ENCODE assay signal across 25 cellular contexts in genomic region chr15:45163508-45163856, GRCh38. TPM values are rescaled to one million over a fixed set of nuclear protein-coding genes. Genes with fewer than 3 reads are reported as not detected.
DNase-seq lines count a peak whose midpoint lies in the region; ATAC-seq, FAIRE-seq and TF ChIP-seq lines count a peak whose summit lies in the region.
"Had no signal": no experiment of that assay in that cellular context is flagged by ENCODE, and none has a peak within 500 bp of the region (broad histone marks: within the 10 kb centered on the region; RNA-seq: fewer than 3 reads in every experiment).

No MANE protein-coding gene starts in this region.

- H3K27ac ChIP-seq in CD4-positive, alpha-beta T cell (ENCODE audit: low read depth, low read length), result no peak overlapping the region
- H3K27ac ChIP-seq in GM12878 (ENCODE audit: control insufficient read depth, insufficient read depth) (no peak overlapping the region), foreskin keratinocyte (peak overlapping the region; percentile 82), trophoblast cell (ENCODE audit: low read depth, low read length) (no peak overlapping the region)
- no peak overlapping the region for H3K27ac ChIP-seq in effector memory CD4-positive, alpha-beta T cell (ENCODE audit: insufficient read depth, low read length, poor library complexity, severe bottlenecking)
- H3K27ac ChIP-seq: parathyroid adenoma, VCaP had no signal

- H2BK5ac ChIP-seq in trophoblast cell (ENCODE audit: low read depth, low read length, poor library complexity), result no peak overlapping the region

- TF ChIP-seq RAD21 in GM12878 (IDR thresholded peaks at IDR 0.05; ENCODE audit: insufficient read depth, low read depth, low read length), result no peak

- H4K8ac ChIP-seq in trophoblast cell (ENCODE audit: low read depth, low read length), result no peak overlapping the region

- ATAC-seq in CD4-positive, alpha-beta T cell (ENCODE audit: poor library complexity), result no peak
- ATAC-seq in GM12878 (no peak), foreskin keratinocyte (no peak), GM19397 (IDR thresholded peaks at IDR 0.05; ENCODE audit: unreplicated experiment) (no peak)

- TF ChIP-seq POLR2A in GM12878 (IDR thresholded peaks at IDR 0.05; ENCODE audit: low read depth, low read length), result no peak

- no peaks in the 10 kb centered on the region for H4K20me1 ChIP-seq in GM12878 (ENCODE audit: control insufficient read depth, insufficient read depth)

- H3K27ac Mint-ChIP-seq in CD4-positive, alpha-beta T cell, result no peak overlapping the region
- H3K27ac Mint-ChIP-seq: activated T-cell treated with anti-CD3 and anti-CD28 coated beads, Interleukin-2, amount 50 U/mL, for 24 hours; CD8-positive, alpha-beta T cell had no signal

- peaks cover 15% of the 10 kb centered on the region for H3K4me1 Mint-ChIP-seq in CD4-positive, alpha-beta T cell (ENCODE audit: low read depth)

- BruUV-seq in GM12878 (replicated peaks; lab: Mats Ljungman, UMichigan), result no TSS peak

- intact Hi-C loops in CD4-positive, alpha-beta T cell (cut with DNase I, micrococcal nuclease), result loop anchor here (1.0 to 10.0 kb wide), 4 partner anchors 235 to 451 kb away; partner anchors contain the start of gene BLOC1S6 (in 1 of the 2)
- intact Hi-C loops in GM12878 (cut with micrococcal nuclease; ENCODE audit: unreplicated experiment), result loop anchor here (2.0 kb wide), 1 partner anchor 293 kb away; no protein-coding TSS in a partner anchor

- H3K4me3 Mint-ChIP-seq in CD4-positive, alpha-beta T cell, result peak overlapping the region; percentile 30
- H3K4me3 Mint-ChIP-seq: activated T-cell treated with anti-CD3 and anti-CD28 coated beads, Interleukin-2, amount 50 U/mL, for 24 hours; CD8-positive, alpha-beta T cell; natural killer cell treated with Interleukin-12 subunit alpha and Interleukin-12 subunit beta and Interleukin-15 and Interleukin-18, amount 100 ng/mL, for 72 hours had no signal

- peaks cover 10% of the 10 kb centered on the region for H3K79me1 ChIP-seq in trophoblast cell (ENCODE audit: low read length)

- H3K9ac ChIP-seq in GM12878 (ENCODE audit: control insufficient read depth, insufficient read depth, low read length) (no peak overlapping the region), trophoblast cell (ENCODE audit: low read length) (no peak overlapping the region)
- H3K9ac ChIP-seq: parathyroid adenoma had no signal

- H3K4me1 ChIP-seq in GM12878 (ENCODE audit: control insufficient read depth, insufficient read depth, low read length) (peaks cover 7% of the 10 kb centered on the region), foreskin keratinocyte (peaks cover 6% of the 10 kb centered on the region), trophoblast cell (ENCODE audit: control insufficient read depth in 1 of 2, insufficient read depth in 2 of 2, low read length in 2 of 2) (peaks cover 5 to 9% of the 10 kb centered on the region in 2 experiments)
- H3K4me1 ChIP-seq in effector memory CD4-positive, alpha-beta T cell (ENCODE audit: control insufficient read depth, insufficient read depth, low read length, poor library complexity, severe bottlenecking), result peaks cover 16% of the 10 kb centered on the region
- H3K4me1 ChIP-seq: parathyroid adenoma had no signal

- no peak overlapping the region for H2BK120ac ChIP-seq in trophoblast cell (ENCODE audit: insufficient read depth, low read length, poor library complexity)

- no peak overlapping the region for H2BK12ac ChIP-seq in trophoblast cell (ENCODE audit: low read length)

- H4K91ac ChIP-seq in trophoblast cell (ENCODE audit: low read depth, low read length), result no peak overlapping the region

- H3K9me3 Mint-ChIP-seq in CD4-positive, alpha-beta T cell, result no peaks in the 10 kb centered on the region
- H3K9me3 Mint-ChIP-seq: activated T-cell treated with anti-CD3 and anti-CD28 coated beads, Interleukin-2, amount 50 U/mL, for 24 hours; CD8-positive, alpha-beta T cell; IgD-negative memory B cell; natural killer cell treated with Interleukin-12 subunit alpha and Interleukin-12 subunit beta and Interleukin-15 and Interleukin-18, amount 100 ng/mL, for 72 hours had no signal

- no peak for DNase-seq in CD4-positive, alpha-beta T cell
- DNase-seq in GM12878 (ENCODE audit: low read depth, low spot score) (no peak), foreskin keratinocyte (no peak), trophoblast cell (peak in 1 of 2 donors; percentile 21), SIG-M5 treated with dmso at 0.1 percent for 504 hours (lab: John Stamatoyannopoulos, UW; ENCODE audit: unreplicated experiment) (no peak), activated gamma-delta T cell (lab: John Stamatoyannopoulos, UW) (no peak)
- DNase-seq in effector memory CD4-positive, alpha-beta T cell, result no peak

- H3K4me2 ChIP-seq in GM12878 (ENCODE audit: control insufficient read depth, insufficient read depth) (no peak overlapping the region), trophoblast cell (ENCODE audit: low read length) (no peak overlapping the region)

- CTCF ChIA-PET in CD4-positive, alpha-beta T cell (lab: Charles Lee), result interaction anchor here (0.6 to 3.0 kb wide), 11 partner anchors 20 to 1167 kb away, joined by 3 to 15 read pairs (median 3); a partner anchor contains a TSS
- CTCF ChIA-PET in GM12878 (lab: Yijun Ruan, JAX), result interaction anchor here (0.6 to 16.3 kb wide), 58 partner anchors 9 to 450 kb away, joined by 3 to 253 read pairs (median 5); partner anchors contain the start of gene SHF

- H3K4ac ChIP-seq in trophoblast cell (ENCODE audit: low read depth, low read length), result no peak overlapping the region

- 85% methylated on average over 8 of the region's 9 CpGs for WGBS in GM12878 (ENCODE audit: insufficient coverage, insufficient replicate concordance, low lambda C conversion rate, missing lambda C conversion rate)
- no CpG with 5 or more reads among the region's 9 CpGs for WGBS in trophoblast cell (ENCODE audit: extremely low coverage, insufficient coverage, insufficient read length)

- H3K23ac ChIP-seq in trophoblast cell (ENCODE audit: low read length), result no peak overlapping the region

- no peaks in the 10 kb centered on the region for H3K36me3 Mint-ChIP-seq in CD4-positive, alpha-beta T cell (ENCODE audit: low read depth)
- H3K36me3 Mint-ChIP-seq: CD8-positive, alpha-beta T cell; natural killer cell treated with Interleukin-12 subunit alpha and Interleukin-12 subunit beta and Interleukin-15 and Interleukin-18, amount 100 ng/mL, for 72 hours had no signal

- RAD21 ChIA-PET in GM12878 (lab: Charles Lee; ENCODE audit: unreplicated experiment), result interaction anchor here (0.8 to 6.6 kb wide), 19 partner anchors 14 to 448 kb away, joined by 3 to 104 read pairs (median 5); a partner anchor contains a TSS

- peaks cover 4% of the 10 kb centered on the region for H3K79me2 ChIP-seq in GM12878 (ENCODE audit: control insufficient read depth, insufficient read depth, low read length)
- H3K79me2 ChIP-seq in trophoblast cell (ENCODE audit: control insufficient read depth, insufficient read depth, low read length, poor library complexity), result peaks cover 5% of the 10 kb centered on the region
- H3K79me2 ChIP-seq: parathyroid adenoma had no signal

- H3K9me3 ChIP-seq in CD4-positive, alpha-beta T cell (ENCODE audit: control insufficient read depth, low read length), result no peaks in the 10 kb centered on the region
- no peaks in the 10 kb centered on the region for H3K9me3 ChIP-seq in GM12878 (replicated peaks; ENCODE audit: control insufficient read depth, insufficient read depth, low read length)
- peaks cover 2% of the 10 kb centered on the region for H3K9me3 ChIP-seq in trophoblast cell (ENCODE audit: insufficient read depth, low read depth, low read length)
- no peaks in the 10 kb centered on the region for H3K9me3 ChIP-seq in effector memory CD4-positive, alpha-beta T cell (ENCODE audit: control insufficient read depth, low read length)
- H3K9me3 ChIP-seq: suprapubic skin had no signal

- no peak overlapping the region for H2AK5ac ChIP-seq in trophoblast cell (ENCODE audit: low read length)

- TF ChIP-seq CTCF in CD4-positive, alpha-beta T cell (IDR thresholded peaks at IDR 0.05), result no peak
- TF ChIP-seq CTCF in GM12878 (IDR thresholded peaks at IDR 0.05 in 2 of 3, conservative IDR thresholded peaks at IDR 0.05 in 1 of 3; ENCODE audit: control insufficient read depth in 2 of 3, extremely low read depth in 1 of 3, insufficient read depth in 1 of 3, low read depth in 3 of 3, low read length in 3 of 3) (no peak), foreskin keratinocyte (conservative IDR thresholded peaks at IDR 0.05) (no peak)

- H4K12ac ChIP-seq in trophoblast cell (ENCODE audit: low read depth, low read length), result no peak overlapping the region

- no peak for FAIRE-seq in GM12878 (lab: Jason Lieb, UNC)
- FAIRE-seq: colon, islet of Langerhans had no signal

- TF ChIP-seq EP300 in GM12878 (IDR thresholded peaks at IDR 0.05; ENCODE audit: borderline replicate concordance in 1 of 2, control insufficient read depth in 1 of 2, low read depth in 2 of 2, low read length in 2 of 2), result no peak

- no peak overlapping the region for H3K14ac ChIP-seq in trophoblast cell (ENCODE audit: low read length)

- no peak overlapping the region for H2AFZ ChIP-seq in GM12878 (ENCODE audit: control insufficient read depth, low read depth, low read length)
- no peak overlapping the region for H2AFZ ChIP-seq in trophoblast cell (ENCODE audit: insufficient read depth, low read length, poor library complexity)
- H2AFZ ChIP-seq: parathyroid adenoma had no signal

- no peaks in the 10 kb centered on the region for H3K36me3 ChIP-seq in GM12878 (ENCODE audit: control insufficient read depth in 2 of 2, insufficient read depth in 2 of 2, low read length in 1 of 2)
- H3K36me3 ChIP-seq in trophoblast cell (ENCODE audit: control insufficient read depth in 1 of 2, insufficient read depth in 2 of 2, low read length in 2 of 2), result peaks cover 0 to 2% of the 10 kb centered on the region in 2 experiments
- no peaks in the 10 kb centered on the region for H3K36me3 ChIP-seq in effector memory CD4-positive, alpha-beta T cell (ENCODE audit: control insufficient read depth, insufficient read depth, low read length)

- in situ Hi-C loops in GM12878 (cut with MboI), result loop anchor here (5.0 kb wide), 1 partner anchor 109 kb away; no protein-coding TSS in a partner anchor

- POLR2A ChIA-PET in CD4-positive, alpha-beta T cell (lab: Charles Lee), result interaction anchor here (1.5 to 4.9 kb wide), 5 partner anchors 29 to 239 kb away, joined by 4 to 36 read pairs (median 5); a partner anchor contains a TSS
- POLR2A ChIA-PET in GM12878 (lab: Charles Lee), result interaction anchor here (0.7 to 2.3 kb wide), 8 partner anchors 17 to 239 kb away, joined by 3 to 9 read pairs (median 4); partner anchors contain the start of gene SHF

- no peak overlapping the region for H3K18ac ChIP-seq in trophoblast cell (ENCODE audit: low read length)

- SMC1A ChIA-PET in GM12878 (lab: Charles Lee; ENCODE audit: uncharacterized antibody, unreplicated experiment), result interaction anchor here (0.7 to 9.7 kb wide), 21 partner anchors 13 to 294 kb away, joined by 3 to 159 read pairs (median 4); a partner anchor contains a TSS

- H3K4me3 ChIP-seq in GM12878 (no peak overlapping the region), trophoblast cell (ENCODE audit: low read depth, low read length) (peak overlapping the region; percentile 14)
- H3K4me3 ChIP-seq in effector memory CD4-positive, alpha-beta T cell (ENCODE audit: insufficient read depth, low read depth, low read length, poor library complexity, severe bottlenecking), result no peak overlapping the region
- H3K4me3 ChIP-seq: suprapubic skin had no signal

- H3K27me3 Mint-ChIP-seq in CD4-positive, alpha-beta T cell, result no peaks in the 10 kb centered on the region
- H3K27me3 Mint-ChIP-seq: activated T-cell treated with anti-CD3 and anti-CD28 coated beads, Interleukin-2, amount 50 U/mL, for 24 hours; IgD-negative memory B cell; natural killer cell treated with Interleukin-12 subunit alpha and Interleukin-12 subunit beta and Interleukin-15 and Interleukin-18, amount 100 ng/mL, for 72 hours had no signal

- H3K27me3 ChIP-seq in CD4-positive, alpha-beta T cell (ENCODE audit: control insufficient read depth, insufficient read depth, low read length), result no peaks in the 10 kb centered on the region
- no peaks in the 10 kb centered on the region for H3K27me3 ChIP-seq in GM12878 (replicated peaks in 1 of 2; ENCODE audit: control insufficient read depth in 2 of 2, insufficient read depth in 2 of 2, low read length in 1 of 2)
- H3K27me3 ChIP-seq in foreskin keratinocyte, result no peaks in the 10 kb centered on the region
- H3K27me3 ChIP-seq in trophoblast cell (ENCODE audit: insufficient read depth, low read length), result no peaks in the 10 kb centered on the region
- no peaks in the 10 kb centered on the region for H3K27me3 ChIP-seq in effector memory CD4-positive, alpha-beta T cell (replicated peaks; ENCODE audit: control insufficient read depth, insufficient read depth, low read length, poor library complexity, severe bottlenecking)
- H3K27me3 ChIP-seq: suprapubic skin had no signal

RNA-seq across cellular contexts. Expression of gene SHF, which starts 24.3 kb away (rescaled TPM):
- 1 to 10 TPM; 3.7 to 3.9 TPM for total RNA-seq in CD4-positive, alpha-beta T cell
- 23.9 and 24.1 TPM in 2 replicates for total RNA-seq in GM12878 (2013; cell fraction: nucleolus; rRNA removed)
- total RNA-seq in GM12878 (2014; rRNA removed) (1.6 TPM in 2 replicates), GM12878 (2014; rRNA removed; fragmentation: Illumina TruSeq; extraction: Trizol) (0.58 and 1.7 TPM in 2 replicates), GM12878 (2021) (1.4 and 2.4 TPM in 2 replicates), foreskin keratinocyte (0.35 and 0.44 TPM in 2 replicates)
- polyA plus RNA-seq in GM12878 (2011; ENCODE audit: low read depth), result 2.3 TPM
- polyA plus RNA-seq in GM12878 (2011; rRNA removed) (3.9 and 5.7 TPM in 2 replicates), GM12878 (2014; fragmentation: Illumina TruSeq; extraction: Trizol) (0.17 and 1.0 TPM in 2 replicates), GM12878 (2014; fragmentation: Nextera tagmentation; extraction: Ambion mirVana) (under 1 TPM in 1 of 2 experiments, not detected in 1; 0.04 TPM), GM12878 (2014; rRNA removed) (1.2 and 1.3 TPM in 2 replicates), GM12878 (2016; fragmentation: Nextera tagmentation; extraction: Ambion mirVana) (under 1 TPM; 0.08 to 0.75 TPM), foreskin keratinocyte (0.42 and 0.72 TPM in 2 replicates)
- polyA plus RNA-seq in GM12878 (2011; cell fraction: cytosol; rRNA removed), result 5.3 and 5.7 TPM in 2 replicates
- 7.9 and 12.0 TPM in 2 replicates for polyA plus RNA-seq in GM12878 (2011; cell fraction: nucleus; rRNA removed)
- polyA plus RNA-seq in GM12878 (2012), result 8.5 and 8.6 TPM in 2 replicates
- polyA minus RNA-seq in GM12878 (2011; rRNA and poly(A)+ RNA removed), result 3.4 and 10.1 TPM in 2 replicates
- polyA minus RNA-seq in GM12878 (2011; cell fraction: cytosol; rRNA and poly(A)+ RNA removed), result 0.73 and 4.3 TPM in 2 replicates
- 6.2 and 7.7 TPM in 2 replicates for polyA minus RNA-seq in GM12878 (2011; cell fraction: nucleus; rRNA and poly(A)+ RNA removed)
- polyA plus RNA-seq in trophoblast cell (2013), result 7.0 and 7.8 TPM in 2 replicates
- total RNA-seq: A172 had no signal

RNA-seq across cellular contexts. Expression of gene DUOX1, which starts 33.7 kb away (rescaled TPM):
- total RNA-seq in CD4-positive, alpha-beta T cell, result under 1 TPM; 0.17 to 0.25 TPM
- total RNA-seq in GM12878 (2013; cell fraction: nucleolus; rRNA removed), result 6.8 and 7.5 TPM in 2 replicates
- 0.11 TPM in 1 of 2 replicates, not detected in the other for total RNA-seq in GM12878 (2014; rRNA removed)
- total RNA-seq in GM12878 (2014; rRNA removed; fragmentation: Illumina TruSeq; extraction: Trizol), result not detected in 2 replicates
- 0.08 and 0.26 TPM in 2 replicates for total RNA-seq in GM12878 (2021)
- 0.30 TPM for polyA plus RNA-seq in GM12878 (2011; ENCODE audit: low read depth)
- polyA plus RNA-seq in GM12878 (2011; rRNA removed), result 0.30 and 0.56 TPM in 2 replicates
- 0.16 and 0.17 TPM in 2 replicates for polyA plus RNA-seq in GM12878 (2011; cell fraction: cytosol; rRNA removed)
- 1.2 and 1.3 TPM in 2 replicates for polyA plus RNA-seq in GM12878 (2011; cell fraction: nucleus; rRNA removed)
- 1.0 and 1.3 TPM in 2 replicates for polyA plus RNA-seq in GM12878 (2012)
- not detected in 2 replicates for polyA plus RNA-seq in GM12878 (2014; fragmentation: Illumina TruSeq; extraction: Trizol)
- under 1 TPM; 0.02 to 0.11 TPM for polyA plus RNA-seq in GM12878 (2014; fragmentation: Nextera tagmentation; extraction: Ambion mirVana)
- not detected in 2 replicates for polyA plus RNA-seq in GM12878 (2014; rRNA removed)
- polyA plus RNA-seq in GM12878 (2016; fragmentation: Nextera tagmentation; extraction: Ambion mirVana), result 1 to 10 TPM; 1.4 to 2.1 TPM
- 0.26 and 0.44 TPM in 2 replicates for polyA minus RNA-seq in GM12878 (2011; rRNA and poly(A)+ RNA removed)
- not detected in 2 replicates for polyA minus RNA-seq in GM12878 (2011; cell fraction: cytosol; rRNA and poly(A)+ RNA removed)
- 0.48 and 1.1 TPM in 2 replicates for polyA minus RNA-seq in GM12878 (2011; cell fraction: nucleus; rRNA and poly(A)+ RNA removed)
- 16.3 and 17.8 TPM in 2 replicates for total RNA-seq in foreskin keratinocyte
- polyA plus RNA-seq in foreskin keratinocyte, result 9.5 and 10.1 TPM in 2 replicates
- 1.1 and 1.4 TPM in 2 replicates for polyA plus RNA-seq in trophoblast cell (2013)
- total RNA-seq: A172; CD8-positive, alpha-beta T cell; glomerular endothelial cell; H4 had no signal

RNA-seq across cellular contexts. Expression of gene DUOXA1, which starts 33.8 kb away (rescaled TPM):
- total RNA-seq in CD4-positive, alpha-beta T cell, result 1 to 10 TPM in 1 of 2 experiments, under 1 TPM in 1; 0.44 to 1.0 TPM
- 0.13 and 0.54 TPM in 2 replicates for total RNA-seq in GM12878 (2013; cell fraction: nucleolus; rRNA removed)
- total RNA-seq in GM12878 (2014; rRNA removed) (not detected in 2 replicates), GM12878 (2014; rRNA removed; fragmentation: Illumina TruSeq; extraction: Trizol) (not detected in 2 replicates), GM12878 (2021) (0.08 TPM in 1 of 2 replicates, not detected in the other), foreskin keratinocyte (7.0 and 9.8 TPM in 2 replicates)
- not detected for polyA plus RNA-seq in GM12878 (2011; ENCODE audit: low read depth)
- polyA plus RNA-seq in GM12878 (2011; rRNA removed) (not detected in 2 replicates), GM12878 (2014; fragmentation: Illumina TruSeq; extraction: Trizol) (not detected in 2 replicates), GM12878 (2014; fragmentation: Nextera tagmentation; extraction: Ambion mirVana) (not detected), GM12878 (2014; rRNA removed) (not detected in 2 replicates), GM12878 (2016; fragmentation: Nextera tagmentation; extraction: Ambion mirVana) (not detected), foreskin keratinocyte (5.7 TPM in 2 replicates)
- 0.25 TPM in 1 of 2 replicates, not detected in the other for polyA plus RNA-seq in GM12878 (2011; cell fraction: cytosol; rRNA removed)
- polyA plus RNA-seq in GM12878 (2011; cell fraction: nucleus; rRNA removed), result 0.13 and 0.21 TPM in 2 replicates
- not detected in 2 replicates for polyA plus RNA-seq in GM12878 (2012)
- polyA minus RNA-seq in GM12878 (2011; rRNA and poly(A)+ RNA removed), result not detected in 2 replicates
- polyA minus RNA-seq in GM12878 (2011; cell fraction: cytosol; rRNA and poly(A)+ RNA removed), result not detected in 2 replicates
- polyA minus RNA-seq in GM12878 (2011; cell fraction: nucleus; rRNA and poly(A)+ RNA removed), result not detected in 2 replicates
- polyA plus RNA-seq in trophoblast cell (2013), result 2.8 and 3.4 TPM in 2 replicates
- total RNA-seq: A172; activated CD8-positive, alpha-beta memory T cell treated with anti-CD3 and anti-CD28 coated beads for 36 hours; CD8-positive, alpha-beta T cell; glomerular endothelial cell; H4; natural killer cell treated with Interleukin-12 subunit alpha and Interleukin-12 subunit beta and Interleukin-15 and Interleukin-18, amount 100 ng/mL, for 72 hours had no signal
- polyA plus RNA-seq: IgD-negative memory B cell had no signal

RNA-seq across cellular contexts. Expression of gene DUOXA2, which starts 49.4 kb away (rescaled TPM):
- total RNA-seq in CD4-positive, alpha-beta T cell, result not detected
- not detected in 2 replicates for total RNA-seq in GM12878 (2013; cell fraction: nucleolus; rRNA removed)
- not detected in 2 replicates for total RNA-seq in GM12878 (2014; rRNA removed)
- not detected in 2 replicates for total RNA-seq in GM12878 (2014; rRNA removed; fragmentation: Illumina TruSeq; extraction: Trizol)
- total RNA-seq in GM12878 (2021), result not detected in 2 replicates
- polyA plus RNA-seq in GM12878 (2011; ENCODE audit: low read depth), result not detected
- not detected in 2 replicates for polyA plus RNA-seq in GM12878 (2011; rRNA removed)
- polyA plus RNA-seq in GM12878 (2011; cell fraction: cytosol; rRNA removed), result 0.03 TPM in 1 of 2 replicates, not detected in the other
- 0.09 TPM in 1 of 2 replicates, not detected in the other for polyA plus RNA-seq in GM12878 (2011; cell fraction: nucleus; rRNA removed)
- polyA plus RNA-seq in GM12878 (2012), result not detected in 2 replicates
- not detected in 2 replicates for polyA plus RNA-seq in GM12878 (2014; fragmentation: Illumina TruSeq; extraction: Trizol)
- not detected for polyA plus RNA-seq in GM12878 (2014; fragmentation: Nextera tagmentation; extraction: Ambion mirVana)
- not detected in 2 replicates for polyA plus RNA-seq in GM12878 (2014; rRNA removed)
- polyA plus RNA-seq in GM12878 (2016; fragmentation: Nextera tagmentation; extraction: Ambion mirVana), result not detected
- not detected in 2 replicates for polyA minus RNA-seq in GM12878 (2011; rRNA and poly(A)+ RNA removed)
- polyA minus RNA-seq in GM12878 (2011; cell fraction: cytosol; rRNA and poly(A)+ RNA removed), result not detected in 2 replicates
- polyA minus RNA-seq in GM12878 (2011; cell fraction: nucleus; rRNA and poly(A)+ RNA removed), result not detected in 2 replicates
- total RNA-seq in foreskin keratinocyte, result not detected in 2 replicates
- polyA plus RNA-seq in foreskin keratinocyte, result not detected in 2 replicates
- polyA plus RNA-seq in trophoblast cell (2013), result not detected in 2 replicates
- total RNA-seq: A172; activated CD8-positive, alpha-beta memory T cell treated with anti-CD3 and anti-CD28 coated beads for 36 hours; bronchial epithelial cell; CD8-positive, alpha-beta T cell; glomerular endothelial cell; H4; lower leg skin; mononuclear cell; Right ventricle myocardium superior; suprapubic skin had no signal
- polyA plus RNA-seq: IgD-negative memory B cell had no signal

RNA-seq across cellular contexts. Expression of gene DUOX2, which starts 49.5 kb away (rescaled TPM):
- under 1 TPM; 0.05 to 0.08 TPM for total RNA-seq in CD4-positive, alpha-beta T cell
- 0.13 TPM in 1 of 2 replicates, not detected in the other for total RNA-seq in GM12878 (2013; cell fraction: nucleolus; rRNA removed)
- total RNA-seq in GM12878 (2014; rRNA removed) (not detected in 2 replicates), GM12878 (2014; rRNA removed; fragmentation: Illumina TruSeq; extraction: Trizol) (not detected in 2 replicates), GM12878 (2021) (0.05 and 0.16 TPM in 2 replicates), foreskin keratinocyte (0.39 and 0.41 TPM in 2 replicates)
- polyA plus RNA-seq in GM12878 (2011; ENCODE audit: low read depth), result not detected
- polyA plus RNA-seq in GM12878 (2011; rRNA removed) (not detected in 2 replicates), GM12878 (2014; fragmentation: Illumina TruSeq; extraction: Trizol) (not detected in 2 replicates), GM12878 (2014; fragmentation: Nextera tagmentation; extraction: Ambion mirVana) (not detected), GM12878 (2014; rRNA removed) (not detected in 2 replicates), GM12878 (2016; fragmentation: Nextera tagmentation; extraction: Ambion mirVana) (not detected), foreskin keratinocyte (0.10 and 0.13 TPM in 2 replicates)
- polyA plus RNA-seq in GM12878 (2011; cell fraction: cytosol; rRNA removed), result 0.01 TPM in 1 of 2 replicates, not detected in the other
- polyA plus RNA-seq in GM12878 (2011; cell fraction: nucleus; rRNA removed), result 0.09 and 0.25 TPM in 2 replicates
- polyA plus RNA-seq in GM12878 (2012), result 0.04 TPM in 1 of 2 replicates, not detected in the other
- polyA minus RNA-seq in GM12878 (2011; rRNA and poly(A)+ RNA removed), result not detected in 2 replicates
- not detected in 2 replicates for polyA minus RNA-seq in GM12878 (2011; cell fraction: cytosol; rRNA and poly(A)+ RNA removed)
- polyA minus RNA-seq in GM12878 (2011; cell fraction: nucleus; rRNA and poly(A)+ RNA removed), result not detected in 2 replicates
- polyA plus RNA-seq in trophoblast cell (2013), result 0.19 TPM in 2 replicates
- total RNA-seq: glomerular endothelial cell had no signal
- polyA plus RNA-seq: IgD-negative memory B cell had no signal
